12 cellular contexts compared by ENCODE assay signal in genomic region chr16:69839798-69840409, GRCh38.
DNase-seq lines count a peak whose midpoint lies in the region; ATAC-seq and TF ChIP-seq lines count a peak whose summit lies in the region.
"Had no signal": no experiment of that assay in that cellular context is flagged by ENCODE, and none has a peak within 500 bp of the region (broad histone marks: within the 10 kb centered on the region; RNA-seq: fewer than 3 reads in every experiment).

No MANE protein-coding gene starts in this region.

- H2AFZ ChIP-seq in neuronal stem cell (ENCODE audit: low read length): no peak overlapping the region

- intact Hi-C loops in adrenal gland (cut with DNase I) (no loop called here), transverse colon (cut with DNase I; ENCODE audit: low total_unique reads) (no loop called here)

- H2BK15ac ChIP-seq in neuronal stem cell (ENCODE audit: low read length): no peak overlapping the region

- H2BK12ac ChIP-seq in neuronal stem cell (ENCODE audit: low read length): no peak overlapping the region

- H3K18ac ChIP-seq in neuronal stem cell (ENCODE audit: low read length): no peak overlapping the region

- TF ChIP-seq EP300 in gastroesophageal sphincter (IDR thresholded peaks at IDR 0.05) (no peak), transverse colon (IDR thresholded peaks at IDR 0.05; ENCODE audit: low read depth) (peak; percentile 21)

- H3K9me3 ChIP-seq in adrenal gland (replicated peaks in 1 of 3) (no peaks in the 10 kb centered on the region), gastroesophageal sphincter (no peaks in the 10 kb centered on the region), mucosa of rectum (ENCODE audit: control insufficient read depth in 2 of 2, low read length in 2 of 2) (no peaks in the 10 kb centered on the region), transverse colon (no peaks in the 10 kb centered on the region), neuronal stem cell (replicated peaks in 1 of 2; ENCODE audit: control insufficient read depth in 2 of 2, insufficient read depth in 1 of 2, low read depth in 1 of 2, low read length in 2 of 2) (no peaks in the 10 kb centered on the region)
- H3K9me3 ChIP-seq: SJSA1 had no signal

- TF ChIP-seq CTCF in adrenal gland (IDR thresholded peaks at IDR 0.05) (no peak), gastroesophageal sphincter (IDR thresholded peaks at IDR 0.05) (no peak), transverse colon (IDR thresholded peaks at IDR 0.05) (no peak), GM10248 (IDR thresholded peaks at IDR 0.05; ENCODE audit: control extremely low read depth, extremely low read depth, low read depth, missing control alignments) (no peak)

- no peak overlapping the region for H4K8ac ChIP-seq in neuronal stem cell (ENCODE audit: low read depth, low read length)

- POLR2A ChIA-PET in GM10248 (lab: Yijun Ruan, JAX): no interaction called here

- H3K4ac ChIP-seq in neuronal stem cell (ENCODE audit: low read length): no peak overlapping the region

- H3K4me1 ChIP-seq in adrenal gland (replicated peaks in 1 of 2): peaks cover 15 to 40% of the 10 kb centered on the region in 2 donors
- peaks cover 0 to 36% (median 0%) of the 10 kb centered on the region in 3 donors for H3K4me1 ChIP-seq in gastroesophageal sphincter
- H3K4me1 ChIP-seq in mucosa of rectum (ENCODE audit: control insufficient read depth in 2 of 2, insufficient read depth in 2 of 2, low read length in 2 of 2): peaks cover 25 to 49% of the 10 kb centered on the region in 2 donors
- H3K4me1 ChIP-seq in transverse colon: peaks cover 4 to 53% (median 33%) of the 10 kb centered on the region in 4 donors
- no peaks in the 10 kb centered on the region for H3K4me1 ChIP-seq in neuronal stem cell (ENCODE audit: control insufficient read depth in 2 of 2, insufficient read depth in 1 of 2, low read depth in 1 of 2, low read length in 2 of 2)

- H2AK5ac ChIP-seq in neuronal stem cell (ENCODE audit: low read depth, low read length): no peak overlapping the region

- no peaks in the 10 kb centered on the region for H3K27me3 ChIP-seq in adrenal gland
- no peaks in the 10 kb centered on the region for H3K27me3 ChIP-seq in gastroesophageal sphincter
- H3K27me3 ChIP-seq in mucosa of rectum (ENCODE audit: control insufficient read depth in 2 of 2, insufficient read depth in 2 of 2, low read length in 2 of 2): no peaks in the 10 kb centered on the region
- no peaks in the 10 kb centered on the region for H3K27me3 ChIP-seq in transverse colon
- H3K27me3 ChIP-seq in neuronal stem cell (ENCODE audit: control insufficient read depth in 3 of 3, insufficient read depth in 3 of 3, low read depth in 1 of 3, low read length in 3 of 3): no peaks in the 10 kb centered on the region
- H3K27me3 ChIP-seq: SJSA1 had no signal

- no peak overlapping the region for H3K14ac ChIP-seq in neuronal stem cell (ENCODE audit: low read length)

- H3K4me2 ChIP-seq in neuronal stem cell (ENCODE audit: insufficient read depth, low read length, poor library complexity, severe bottlenecking): no peak overlapping the region

- H2BK5ac ChIP-seq in neuronal stem cell (ENCODE audit: low read length): no peak overlapping the region

- CTCF ChIA-PET in GM10248 (lab: Yijun Ruan, JAX): interaction anchor here (1.0 to 2.1 kb wide), 5 partner anchors 8 to 90 kb away, joined by 3 to 6 read pairs (median 4); no protein-coding TSS in a partner anchor

- ATAC-seq in gastroesophageal sphincter: peak; percentile 31
- ATAC-seq: activated T-cell treated with anti-CD3 and anti-CD28 coated beads, Interleukin-2, amount 50 U/mL, for 4 hours had no signal

- H3K79me1 ChIP-seq in neuronal stem cell (ENCODE audit: low read depth, low read length): no peaks in the 10 kb centered on the region

- in situ Hi-C loops in transverse colon (cut with MboI; ENCODE audit: low pct_ligation_motif_present in 1 of 4, low pct_unique_long_range_greater_than_20kb in 1 of 4, low sequenced_read_pairs in 3 of 4): no loop called here

- TF ChIP-seq POLR2A in adrenal gland (IDR thresholded peaks at IDR 0.05): no peak
- TF ChIP-seq POLR2A in gastroesophageal sphincter (IDR thresholded peaks at IDR 0.05): no peak
- no peak for TF ChIP-seq POLR2A in transverse colon (IDR thresholded peaks at IDR 0.05)

- WGBS in adrenal gland, 4 donors: 50 to 70% (median 56%) methylated on average over 6 to 10 of the region's 10 CpGs
- WGBS in gastroesophageal sphincter (ENCODE audit: low coverage in 1 of 2), 2 donors: 65 to 92% methylated on average over 2 to 3 of the region's 10 CpGs
- WGBS in transverse colon (ENCODE audit: low coverage in 1 of 2), 2 donors: 44 to 51% methylated on average over 2 to 10 of the region's 10 CpGs
- no CpG with 5 or more reads among the region's 10 CpGs for WGBS in neuronal stem cell (ENCODE audit: extremely low coverage in 2 of 2, insufficient read length in 2 of 2, insufficient replicate concordance in 1 of 2), 2 donors

- no peak overlapping the region for H2BK120ac ChIP-seq in neuronal stem cell (ENCODE audit: low read depth, low read length)

- H3K36me3 ChIP-seq in adrenal gland (replicated peaks in 1 of 2) (peaks cover 0 to 10% of the 10 kb centered on the region in 2 donors), gastroesophageal sphincter (peaks cover 0 to 21% of the 10 kb centered on the region in 2 donors), mucosa of rectum (ENCODE audit: control insufficient read depth in 2 of 2, insufficient read depth in 2 of 2, low read length in 2 of 2) (peaks cover 6 to 17% of the 10 kb centered on the region in 2 donors), transverse colon (no peaks in the 10 kb centered on the region), neuronal stem cell (replicated peaks in 1 of 2; ENCODE audit: control insufficient read depth in 2 of 2, insufficient read depth in 2 of 2, low read length in 2 of 2) (peaks cover 5 to 33% of the 10 kb centered on the region in 2 donors)
- H3K36me3 ChIP-seq: WERI-Rb-1 had no signal

- H3K23ac ChIP-seq in neuronal stem cell (ENCODE audit: low read depth, low read length, poor library complexity): no peak overlapping the region

- DNase-seq in adrenal gland (peak in 4 of 7 donors; percentile 34 to 53 (median 46)), transverse colon (peak; percentile 84), middle frontal gyrus (ENCODE audit: extremely low spot score, low spot score) (no peak), neuronal stem cell (ENCODE audit: low spot score) (no peak), GM10248 (ENCODE audit: extremely low spot score) (no peak)
- DNase-seq: activated T-cell treated with anti-CD3 and anti-CD28 coated beads, Interleukin-2, amount 50 U/mL, for 4 hours; foreskin fibroblast; Karpas-422; WERI-Rb-1 had no signal

- no peak overlapping the region for H4K91ac ChIP-seq in neuronal stem cell (ENCODE audit: low read depth, low read length, poor library complexity)

- H3K27ac ChIP-seq in adrenal gland: peak overlapping the region in 3 of 5 donors; percentile 9 to 70 (median 34)
- peak overlapping the region in 2 of 4 donors; percentile 28 to 31 for H3K27ac ChIP-seq in gastroesophageal sphincter
- H3K27ac ChIP-seq in mucosa of rectum (ENCODE audit: low read depth in 2 of 2, low read length in 2 of 2): peak overlapping the region; percentile 82 to 94
- peak overlapping the region; percentile 79 to 86 (median 82) for H3K27ac ChIP-seq in transverse colon
- no peak overlapping the region for H3K27ac ChIP-seq in neuronal stem cell (replicated peaks; ENCODE audit: low read length)
- H3K27ac ChIP-seq: SJSA1, WERI-Rb-1 had no signal

- H3K9ac ChIP-seq in mucosa of rectum (ENCODE audit: low read depth in 1 of 2, low read length in 2 of 2): peak overlapping the region; percentile 18 to 63
- H3K9ac ChIP-seq in neuronal stem cell (ENCODE audit: low read depth, low read length, poor library complexity): no peak overlapping the region

- H3K4me3 ChIP-seq in adrenal gland (no peak overlapping the region), gastroesophageal sphincter (no peak overlapping the region), mucosa of rectum (ENCODE audit: low read length in 2 of 2) (peak overlapping the region in 1 of 2 donors; percentile 36), transverse colon (no peak overlapping the region), neuronal stem cell (ENCODE audit: low read length in 2 of 2) (no peak overlapping the region)
- H3K4me3 ChIP-seq: SJSA1 had no signal

Comparison
In these comparisons a context has a peak if more than half of its experiments do, and no peak if none do; other contexts are left out.
1. DNase-seq: peak in adrenal gland (4 of 7) and transverse colon (single experiment); none in middle frontal gyrus (single experiment), neuronal stem cell (single experiment) and GM10248 (single experiment).